ENCODE assay signal across 7 cellular contexts in the genomic region with DNA sequence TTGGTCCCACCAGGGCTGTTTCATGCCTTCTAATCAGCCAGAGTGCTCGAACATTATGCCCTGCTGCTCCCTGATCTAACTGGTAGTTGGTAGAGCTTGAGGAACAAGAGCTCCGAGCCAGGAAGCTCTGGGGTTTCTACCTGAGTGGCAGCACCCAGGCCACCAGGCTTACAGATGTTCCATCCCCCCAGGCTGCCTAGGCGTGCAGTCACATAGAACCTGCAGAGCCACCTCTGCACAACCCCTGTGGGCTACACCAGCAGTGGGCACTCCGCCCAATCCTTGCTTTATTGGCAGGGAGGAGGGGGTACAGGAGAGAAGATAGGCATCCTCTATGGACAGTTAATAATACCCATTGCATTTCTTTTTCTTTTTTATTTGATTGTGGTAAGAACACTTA. TPM values are rescaled to one million over a fixed set of nuclear protein-coding genes. Genes with fewer than 3 reads are reported as not detected.
DNase-seq lines count a peak whose midpoint lies in the region; ATAC-seq and TF ChIP-seq lines count a peak whose summit lies in the region.

No MANE protein-coding gene starts in this region.

- peak; percentile 28 for ATAC-seq in GM19372 (IDR thresholded peaks at IDR 0.05; ENCODE audit: low read depth, unreplicated experiment)
- ATAC-seq in HG03103 (IDR thresholded peaks at IDR 0.05; ENCODE audit: low read depth, unreplicated experiment) = peak; percentile 41

- H3K4me3 ChIP-seq in colonic mucosa (no peak overlapping the region), stomach (no peak overlapping the region), mesendoderm (ENCODE audit: low read length) (no peak overlapping the region)

- H3K4me1 ChIP-seq in colonic mucosa = no peaks in the 10 kb centered on the region
- peaks cover 12 to 67% (median 36%) of the 10 kb centered on the region in 4 donors for H3K4me1 ChIP-seq in stomach
- H3K4me1 ChIP-seq in mesendoderm (ENCODE audit: control insufficient read depth, low read depth, low read length) = no peaks in the 10 kb centered on the region

- no peak for TF ChIP-seq EP300 in stomach (IDR thresholded peaks at IDR 0.05)

- no peak overlapping the region for H3K18ac ChIP-seq in mesendoderm (ENCODE audit: low read length)

- peak overlapping the region; percentile 34 for H3K27ac ChIP-seq in colonic mucosa
- peak overlapping the region in 4 of 5 donors; percentile 54 to 83 (median 72) for H3K27ac ChIP-seq in stomach
- no peak overlapping the region for H3K27ac ChIP-seq in mesendoderm (ENCODE audit: low read depth, low read length)

- peaks cover 5% of the 10 kb centered on the region for H3K36me3 ChIP-seq in colonic mucosa
- peaks cover 33 to 71% (median 67%) of the 10 kb centered on the region in 4 donors for H3K36me3 ChIP-seq in stomach
- H3K36me3 ChIP-seq in mesendoderm (ENCODE audit: control insufficient read depth, insufficient read depth, low read length) = peaks cover 2% of the 10 kb centered on the region

- intact Hi-C loops in colonic mucosa (cut with DNase I) = no loop called here
- intact Hi-C loops in stomach (cut with DNase I; ENCODE audit: low total_unique reads) = no loop called here

- no peak overlapping the region for H4K5ac ChIP-seq in mesendoderm (ENCODE audit: low read length)

- H2BK120ac ChIP-seq in mesendoderm (ENCODE audit: low read depth, low read length) = no peak overlapping the region

- no peak overlapping the region for H3K4me2 ChIP-seq in mesendoderm (ENCODE audit: low read length)

- DNase-seq in colonic mucosa = peak; percentile 22
- no peak for DNase-seq in stomach
- no peak for DNase-seq in stimulated activated CD4-positive, alpha-beta T cell treated with anti-CD3 and anti-CD28 coated beads, Interleukin-2, amount 100 ng/mL, for 24 hours
- DNase-seq in mucosa of gallbladder (ENCODE audit: low spot score) = no peak
- no peak for DNase-seq in mesendoderm

- no peak for TF ChIP-seq CTCF in colonic mucosa (IDR thresholded peaks at IDR 0.05)
- TF ChIP-seq CTCF in stomach (IDR thresholded peaks at IDR 0.05) = no peak

- no peaks in the 10 kb centered on the region for H3K79me1 ChIP-seq in mesendoderm (ENCODE audit: low read length)

- H2BK5ac ChIP-seq in mesendoderm (ENCODE audit: low read length) = no peak overlapping the region

- H3K4ac ChIP-seq in mesendoderm (ENCODE audit: low read depth, low read length) = no peak overlapping the region

- H3K9me3 ChIP-seq in colonic mucosa = no peaks in the 10 kb centered on the region
- H3K9me3 ChIP-seq in stomach = no peaks in the 10 kb centered on the region

- no peak overlapping the region for H4K8ac ChIP-seq in mesendoderm (ENCODE audit: low read depth, low read length)

- no peaks in the 10 kb centered on the region for H3K27me3 ChIP-seq in colonic mucosa
- no peaks in the 10 kb centered on the region for H3K27me3 ChIP-seq in stomach
- no peaks in the 10 kb centered on the region for H3K27me3 ChIP-seq in mesendoderm (ENCODE audit: insufficient read depth, low read length, poor library complexity)

- no peak overlapping the region for H2BK15ac ChIP-seq in mesendoderm (replicated peaks; ENCODE audit: low read depth)

- no peak overlapping the region for H3K56ac ChIP-seq in mesendoderm (ENCODE audit: low read length)

- H3K79me2 ChIP-seq in mesendoderm (ENCODE audit: control insufficient read depth, insufficient read depth, low read length) = no peaks in the 10 kb centered on the region

- H3K9ac ChIP-seq in colonic mucosa (ENCODE audit: low read depth in 2 of 2, low read length in 2 of 2) = no peak overlapping the region
- H3K9ac ChIP-seq in mesendoderm (ENCODE audit: low read length) = no peak overlapping the region

- 52 to 70% (median 59%) methylated on average over 4 of the region's 4 CpGs for WGBS in stomach, 5 donors
- WGBS in mesendoderm (ENCODE audit: extremely low coverage, insufficient coverage, low lambda C conversion rate) = no CpG with 5 or more reads among the region's 4 CpGs

- no peak overlapping the region for H3K23ac ChIP-seq in mesendoderm (ENCODE audit: low read length)

- TF ChIP-seq POLR2A in stomach (IDR thresholded peaks at IDR 0.05) = no peak

- no peak overlapping the region for H2AK5ac ChIP-seq in mesendoderm (ENCODE audit: low read length)

RNA-seq across cellular contexts. Expression of gene MAP3K8, which starts 21.8 kb away (rescaled TPM):
- total RNA-seq in colonic mucosa = 10 to 100 TPM in 1 of 2 donors, 1 to 10 TPM in 1; 6.8 to 12.6 TPM
- 10 to 100 TPM in 4 of 5 donors, 1 to 10 TPM in 1; 2.2 to 38.7 (median 15.6) TPM for total RNA-seq in stomach
- polyA plus RNA-seq in stomach = 10 to 100 TPM in 2 of 3 donors, 1 to 10 TPM in 1; 6.7 to 11.9 (median 11.9) TPM
- total RNA-seq in mucosa of gallbladder = 17.5 TPM
- 6.5 TPM for polyA plus RNA-seq in mesendoderm (2013, experiment 1 of 2)
- polyA plus RNA-seq in mesendoderm (2013, experiment 2 of 2) = 6.2 TPM
